Comparison of ENCODE assay signal across 1 cellular context in the genomic region with DNA sequence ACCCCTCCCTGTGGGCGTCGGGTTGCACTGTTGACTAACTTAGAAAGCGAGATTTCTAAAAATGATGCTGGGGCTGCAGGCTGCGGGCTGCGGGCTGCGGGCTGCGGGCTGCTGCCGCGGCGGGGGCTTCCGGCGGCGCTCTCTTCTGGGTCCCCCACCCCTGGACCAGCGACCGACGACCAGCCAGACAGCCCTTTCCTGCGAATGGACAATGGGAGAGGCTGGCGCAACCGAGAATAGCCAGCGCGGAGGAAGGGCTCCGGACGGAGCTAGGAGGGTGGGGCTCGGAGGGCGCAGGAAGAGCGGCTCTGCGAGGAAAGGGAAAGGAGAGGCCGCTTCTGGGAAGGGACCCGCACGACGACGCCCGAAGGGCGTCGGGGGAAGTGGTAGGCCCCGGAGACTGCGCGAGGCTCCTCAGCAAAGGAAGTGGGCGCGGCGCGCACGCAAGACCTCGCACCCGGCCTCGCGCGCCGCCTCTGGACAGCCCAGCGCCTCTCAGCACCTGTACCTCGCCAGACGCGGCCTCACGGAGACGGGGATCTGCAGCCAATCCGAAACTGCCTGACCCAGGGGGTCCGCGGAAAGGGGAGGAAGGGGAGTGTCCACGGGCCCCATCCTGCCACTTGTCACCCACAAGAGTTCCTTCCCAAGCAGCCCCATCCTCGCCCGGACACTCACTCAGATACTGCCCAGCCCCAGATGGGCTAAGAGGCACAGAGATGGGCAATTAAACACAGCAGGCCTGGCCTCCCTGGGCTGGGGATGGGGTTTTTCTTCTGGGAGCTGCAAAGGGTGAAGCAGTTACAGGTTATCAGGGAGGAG.
TF ChIP-seq lines count a peak whose summit lies in the region.

No MANE protein-coding gene starts in this region.

TF ChIP-seq in GM12878, 131 proteins besides CTCF, POLR2A, EP300 and RAD21 (continued from another document and continues in another):
- TF ChIP-seq IRF3 (IDR thresholded peaks at IDR 0.05): no peak
- peak; percentile 97 for TF ChIP-seq CBFB (IDR thresholded peaks at IDR 0.05; ENCODE audit: low read depth)
- peak; percentile 100 for TF ChIP-seq MEF2A (IDR thresholded peaks at IDR 0.05; ENCODE audit: insufficient read depth, low read depth, low read length)
- TF ChIP-seq, protein P1, sequence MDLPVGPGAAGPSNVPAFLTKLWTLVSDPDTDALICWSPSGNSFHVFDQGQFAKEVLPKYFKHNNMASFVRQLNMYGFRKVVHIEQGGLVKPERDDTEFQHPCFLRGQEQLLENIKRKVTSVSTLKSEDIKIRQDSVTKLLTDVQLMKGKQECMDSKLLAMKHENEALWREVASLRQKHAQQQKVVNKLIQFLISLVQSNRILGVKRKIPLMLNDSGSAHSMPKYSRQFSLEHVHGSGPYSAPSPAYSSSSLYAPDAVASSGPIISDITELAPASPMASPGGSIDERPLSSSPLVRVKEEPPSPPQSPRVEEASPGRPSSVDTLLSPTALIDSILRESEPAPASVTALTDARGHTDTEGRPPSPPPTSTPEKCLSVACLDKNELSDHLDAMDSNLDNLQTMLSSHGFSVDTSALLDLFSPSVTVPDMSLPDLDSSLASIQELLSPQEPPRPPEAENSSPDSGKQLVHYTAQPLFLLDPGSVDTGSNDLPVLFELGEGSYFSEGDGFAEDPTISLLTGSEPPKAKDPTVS (IDR thresholded peaks at IDR 0.05; ENCODE audit: low read depth, low read length): no peak
- TF ChIP-seq, protein P2, sequence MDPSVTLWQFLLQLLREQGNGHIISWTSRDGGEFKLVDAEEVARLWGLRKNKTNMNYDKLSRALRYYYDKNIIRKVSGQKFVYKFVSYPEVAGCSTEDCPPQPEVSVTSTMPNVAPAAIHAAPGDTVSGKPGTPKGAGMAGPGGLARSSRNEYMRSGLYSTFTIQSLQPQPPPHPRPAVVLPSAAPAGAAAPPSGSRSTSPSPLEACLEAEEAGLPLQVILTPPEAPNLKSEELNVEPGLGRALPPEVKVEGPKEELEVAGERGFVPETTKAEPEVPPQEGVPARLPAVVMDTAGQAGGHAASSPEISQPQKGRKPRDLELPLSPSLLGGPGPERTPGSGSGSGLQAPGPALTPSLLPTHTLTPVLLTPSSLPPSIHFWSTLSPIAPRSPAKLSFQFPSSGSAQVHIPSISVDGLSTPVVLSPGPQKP (IDR thresholded peaks at IDR 0.05; ENCODE audit: low read depth, low read length): peak; percentile 24; the same call in 1 of the 2 replicates
- peak; percentile 58; the same call in 1 of the 2 replicates for TF ChIP-seq BMI1 (IDR thresholded peaks at IDR 0.05; ENCODE audit: borderline replicate concordance)
- peak; percentile 97; the same call in 1 of the 2 replicates for TF ChIP-seq ZBED1 (IDR thresholded peaks at IDR 0.05; ENCODE audit: borderline replicate concordance)
- TF ChIP-seq ZNF217 (IDR thresholded peaks at IDR 0.05): peak; percentile 86; the same call in 1 of the 2 replicates
- peak; percentile 53; the same call in 1 of the 2 replicates for TF ChIP-seq IRF4 (IDR thresholded peaks at IDR 0.05; ENCODE audit: low read depth, low read length)
- no peak; the same call in 1 of the 2 replicates for TF ChIP-seq ESRRA (IDR thresholded peaks at IDR 0.05; ENCODE audit: low read length)
- TF ChIP-seq NFYA (IDR thresholded peaks at IDR 0.05; ENCODE audit: borderline replicate concordance, low read depth, low read length): no peak
- peak; percentile 99 for TF ChIP-seq EED (IDR thresholded peaks at IDR 0.05; ENCODE audit: low read depth)
- TF ChIP-seq SREBF2 (IDR thresholded peaks at IDR 0.05; ENCODE audit: low read length): no peak
- no peak for TF ChIP-seq MYC (IDR thresholded peaks at IDR 0.05; ENCODE audit: insufficient read depth, insufficient read length, insufficient replicate concordance, low read length, severe bottlenecking)
- TF ChIP-seq ZNF24 (IDR thresholded peaks at IDR 0.05): peak; percentile 49; the same call in 1 of the 2 replicates
- TF ChIP-seq PML (IDR thresholded peaks at IDR 0.05; ENCODE audit: low read length): no peak
- 0 out of 2 replicates have a peak, but pooled peaks have one; percentile 40 for TF ChIP-seq ZNF592 (IDR thresholded peaks at IDR 0.05)
- TF ChIP-seq KAT2A (conservative IDR thresholded peaks at IDR 0.05; ENCODE audit: control insufficient read depth, low read depth, low read length): no peak
- peak; percentile 75 for TF ChIP-seq TARDBP (IDR thresholded peaks at IDR 0.05; ENCODE audit: borderline replicate concordance)
- peak; percentile 98 for TF ChIP-seq IKZF1 (conservative IDR thresholded peaks at IDR 0.05)
- TF ChIP-seq, protein P3, sequence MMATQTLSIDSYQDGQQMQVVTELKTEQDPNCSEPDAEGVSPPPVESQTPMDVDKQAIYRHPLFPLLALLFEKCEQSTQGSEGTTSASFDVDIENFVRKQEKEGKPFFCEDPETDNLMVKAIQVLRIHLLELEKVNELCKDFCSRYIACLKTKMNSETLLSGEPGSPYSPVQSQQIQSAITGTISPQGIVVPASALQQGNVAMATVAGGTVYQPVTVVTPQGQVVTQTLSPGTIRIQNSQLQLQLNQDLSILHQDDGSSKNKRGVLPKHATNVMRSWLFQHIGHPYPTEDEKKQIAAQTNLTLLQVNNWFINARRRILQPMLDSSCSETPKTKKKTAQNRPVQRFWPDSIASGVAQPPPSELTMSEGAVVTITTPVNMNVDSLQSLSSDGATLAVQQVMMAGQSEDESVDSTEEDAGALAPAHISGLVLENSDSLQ (IDR thresholded peaks at IDR 0.05): 0 out of 2 replicates have a peak, but pooled peaks have one; percentile 12
- no peak for TF ChIP-seq PAX8 (IDR thresholded peaks at IDR 0.05)
- peak; percentile 72; the same call in 1 of the 2 replicates for TF ChIP-seq MTA2 (IDR thresholded peaks at IDR 0.05; ENCODE audit: low read depth)
- peak; percentile 92 for TF ChIP-seq POU2F2 (IDR thresholded peaks at IDR 0.05; ENCODE audit: borderline replicate concordance, low read depth, low read length)
- TF ChIP-seq ETV6 (conservative IDR thresholded peaks at IDR 0.05 in 1 of 2, IDR thresholded peaks at IDR 0.05 in 1 of 2; ENCODE audit: borderline replicate concordance in 1 of 2, low read depth in 1 of 2): peak in 1 of 2 experiments; percentile 96; a peak in 2 of 4 replicates
- TF ChIP-seq, protein P4, sequence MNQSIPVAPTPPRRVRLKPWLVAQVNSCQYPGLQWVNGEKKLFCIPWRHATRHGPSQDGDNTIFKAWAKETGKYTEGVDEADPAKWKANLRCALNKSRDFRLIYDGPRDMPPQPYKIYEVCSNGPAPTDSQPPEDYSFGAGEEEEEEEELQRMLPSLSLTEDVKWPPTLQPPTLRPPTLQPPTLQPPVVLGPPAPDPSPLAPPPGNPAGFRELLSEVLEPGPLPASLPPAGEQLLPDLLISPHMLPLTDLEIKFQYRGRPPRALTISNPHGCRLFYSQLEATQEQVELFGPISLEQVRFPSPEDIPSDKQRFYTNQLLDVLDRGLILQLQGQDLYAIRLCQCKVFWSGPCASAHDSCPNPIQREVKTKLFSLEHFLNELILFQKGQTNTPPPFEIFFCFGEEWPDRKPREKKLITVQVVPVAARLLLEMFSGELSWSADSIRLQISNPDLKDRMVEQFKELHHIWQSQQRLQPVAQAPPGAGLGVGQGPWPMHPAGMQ (IDR thresholded peaks at IDR 0.05; ENCODE audit: borderline replicate concordance): peak; percentile 68
- 0 out of 2 replicates have a peak, but pooled peaks have one; percentile 14 for TF ChIP-seq HDGF (IDR thresholded peaks at IDR 0.05)
- TF ChIP-seq MLLT1 (IDR thresholded peaks at IDR 0.05): peak; percentile 92
- no peak for TF ChIP-seq ATF2 (IDR thresholded peaks at IDR 0.05; ENCODE audit: low read length)
- TF ChIP-seq TCF12 (IDR thresholded peaks at IDR 0.05; ENCODE audit: low read depth, low read length): peak; percentile 78
- peak; percentile 87; the same call in 1 of the 2 replicates for TF ChIP-seq BACH1 (IDR thresholded peaks at IDR 0.05; ENCODE audit: borderline replicate concordance)
- 0 out of 2 replicates have a peak, but pooled peaks have one; percentile 28 for TF ChIP-seq ATF7 (IDR thresholded peaks at IDR 0.05; ENCODE audit: low read depth)
- TF ChIP-seq TBL1XR1 (IDR thresholded peaks at IDR 0.05; ENCODE audit: low read depth, low read length): peak; percentile 100
- TF ChIP-seq SMARCA5 (IDR thresholded peaks at IDR 0.05): peak; percentile 80; the same call in 1 of the 2 replicates
- 0 out of 2 replicates have a peak, but pooled peaks have one; percentile 33 for TF ChIP-seq ASH2L (IDR thresholded peaks at IDR 0.05; ENCODE audit: borderline replicate concordance, low read depth)
- peak; percentile 98; the same call in 1 of the 2 replicates for TF ChIP-seq GATAD2B (conservative IDR thresholded peaks at IDR 0.05; ENCODE audit: low read depth)
- 0 out of 2 replicates have a peak, but pooled peaks have one; percentile 44 for TF ChIP-seq RCOR1 (conservative IDR thresholded peaks at IDR 0.05; ENCODE audit: low read depth, low read length)
- peak in 1 of 2 experiments; percentile 86; a peak in 2 of 4 replicates for TF ChIP-seq SRF (IDR thresholded peaks at IDR 0.05; ENCODE audit: low read depth in 2 of 2, low read length in 2 of 2)
- TF ChIP-seq NR2F1 (conservative IDR thresholded peaks at IDR 0.05): peak; percentile 90
- TF ChIP-seq CREM (IDR thresholded peaks at IDR 0.05; ENCODE audit: low read depth): peak; percentile 94
- TF ChIP-seq KLF5 (IDR thresholded peaks at IDR 0.05; ENCODE audit: partially characterized antibody): peak; percentile 10
- no peak for TF ChIP-seq GABPA (IDR thresholded peaks at IDR 0.05; ENCODE audit: low read depth)
